Comparison of ENCODE assay signal across 14 cellular contexts in the genomic region with DNA sequence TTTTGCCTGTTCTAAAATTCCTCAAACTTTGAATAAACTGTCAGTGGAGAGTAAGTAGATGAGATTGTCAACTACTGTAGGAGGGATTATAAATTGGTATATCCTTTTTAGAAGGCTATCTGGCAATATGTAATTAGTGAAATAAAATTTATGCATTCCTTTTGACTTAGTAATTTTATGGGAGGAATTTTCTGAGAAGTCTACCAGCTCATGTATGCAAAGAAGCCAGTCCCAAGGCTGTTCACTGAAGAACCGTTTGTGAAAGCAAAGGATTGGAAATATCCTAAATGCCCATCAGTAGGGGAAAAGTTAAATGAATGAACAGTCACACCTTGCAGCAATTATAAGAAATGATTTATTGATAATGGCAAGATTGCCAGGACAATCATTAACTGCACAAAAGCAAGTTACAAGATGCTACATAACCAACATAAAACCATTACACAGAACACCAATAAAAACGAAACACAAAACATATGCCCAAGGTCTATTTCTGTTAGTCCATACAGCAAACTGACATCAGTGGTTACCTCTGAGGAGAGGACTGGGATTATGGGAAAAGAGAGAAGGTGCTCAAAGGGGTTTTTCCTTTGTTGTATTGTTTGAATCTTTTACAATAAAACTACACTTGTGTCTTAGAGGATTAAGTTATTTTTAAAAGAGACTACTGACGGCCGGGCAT. TPM values are rescaled to one million over a fixed set of nuclear protein-coding genes. Genes with fewer than 3 reads are reported as not detected.
DNase-seq lines count a peak whose midpoint lies in the region; ATAC-seq and TF ChIP-seq lines count a peak whose summit lies in the region.
"Had no signal": no experiment of that assay in that cellular context is flagged by ENCODE, and none has a peak within 500 bp of the region (broad histone marks: within the 10 kb centered on the region; RNA-seq: fewer than 3 reads in every experiment).

No MANE protein-coding gene starts in this region.

- H3K4me2 ChIP-seq in fibroblast of lung (ENCODE audit: extremely low read depth, insufficient read depth, low read length) = no peak overlapping the region

- peaks cover 4% of the 10 kb centered on the region for H3K79me2 ChIP-seq in fibroblast of lung (ENCODE audit: control insufficient read depth, insufficient read depth, low read length)
- H3K79me2 ChIP-seq: parathyroid adenoma had no signal

- H3K36me3 ChIP-seq in SJSA1 = peaks cover 4% of the 10 kb centered on the region
- no peaks in the 10 kb centered on the region for H3K36me3 ChIP-seq in fibroblast of lung (ENCODE audit: control insufficient read depth, insufficient read depth, low read length)
- no peaks in the 10 kb centered on the region for H3K36me3 ChIP-seq in suprapubic skin

- H3K9me3 ChIP-seq in SJSA1 (replicated peaks) = no peaks in the 10 kb centered on the region
- H3K9me3 ChIP-seq in fibroblast of lung (ENCODE audit: control insufficient read depth, insufficient read depth, low read depth, low read length) = no peaks in the 10 kb centered on the region
- no peaks in the 10 kb centered on the region for H3K9me3 ChIP-seq in suprapubic skin

- H3K4me1 ChIP-seq in SJSA1 (replicated peaks) (peaks cover 63% of the 10 kb centered on the region), fibroblast of lung (ENCODE audit: control insufficient read depth, extremely low read depth, insufficient read depth, low read length) (peaks cover 6% of the 10 kb centered on the region), suprapubic skin (peaks cover 9% of the 10 kb centered on the region)
- H3K4me1 ChIP-seq: parathyroid adenoma had no signal

- TF ChIP-seq EP300 in suprapubic skin (IDR thresholded peaks at IDR 0.05) = no peak

- H3K9ac ChIP-seq in fibroblast of lung (ENCODE audit: insufficient read depth, low read length) = no peak overlapping the region
- H3K9ac ChIP-seq: parathyroid adenoma had no signal

- no peak for ATAC-seq in HG02588 (IDR thresholded peaks at IDR 0.05; ENCODE audit: unreplicated experiment)

- TF ChIP-seq POLR2A in suprapubic skin (IDR thresholded peaks at IDR 0.05) = no peak

- H2AFZ ChIP-seq in fibroblast of lung (ENCODE audit: low read length) = no peak overlapping the region
- H2AFZ ChIP-seq: parathyroid adenoma had no signal

- WGBS in suprapubic skin = 38% methylated on average over 4 of the region's 4 CpGs

- no peaks in the 10 kb centered on the region for H3K27me3 ChIP-seq in SJSA1 (replicated peaks)
- no peaks in the 10 kb centered on the region for H3K27me3 ChIP-seq in fibroblast of lung (ENCODE audit: control insufficient read depth, insufficient read depth, low read length)
- no peaks in the 10 kb centered on the region for H3K27me3 ChIP-seq in suprapubic skin

- H4K20me1 ChIP-seq in fibroblast of lung (ENCODE audit: control insufficient read depth, extremely low read depth, insufficient read depth, low read length) = no peaks in the 10 kb centered on the region

- H3K27ac ChIP-seq in SJSA1 (peak overlapping the region; percentile 31), fibroblast of lung (ENCODE audit: insufficient read depth, low read length) (no peak overlapping the region), suprapubic skin (no peak overlapping the region)
- H3K27ac ChIP-seq: parathyroid adenoma had no signal

- TF ChIP-seq CTCF in fibroblast of lung (conservative IDR thresholded peaks at IDR 0.05 in 1 of 2, IDR thresholded peaks at IDR 0.05 in 1 of 2; ENCODE audit: low read depth in 1 of 2, low read length in 2 of 2) (no peak), retinal pigment epithelial cell (conservative IDR thresholded peaks at IDR 0.05; ENCODE audit: low read depth, low read length) (no peak), suprapubic skin (IDR thresholded peaks at IDR 0.05) (no peak)

- DNase-seq in EL (peak; percentile 68), SJSA1 (ENCODE audit: low read depth in 1 of 2, low spot score in 2 of 2) (peak in 1 of 2 experiments; percentile 35), fibroblast of lung (ENCODE audit: low read depth in 2 of 2) (peak; percentile 45 to 67), retinal pigment epithelial cell (ENCODE audit: low read depth) (peak; percentile 51), putamen (ENCODE audit: low spot score) (no peak), inferior parietal cortex (ENCODE audit: extremely low spot score) (no peak), suprapubic skin (ENCODE audit: low spot score in 2 of 2) (no peak)
- DNase-seq: activated gamma-delta T cell treated with Interleukin-2 at 50 U/mL for 16 hours; effector CD8-positive, alpha-beta T cell; Karpas-422; NCI-H187; NCI-H524 treated with DMSO at 0.1 percent for 48 hours had no signal

- H3K4me3 ChIP-seq in SJSA1 (no peak overlapping the region), fibroblast of lung (replicated peaks in 1 of 4; ENCODE audit: control extremely low read depth in 1 of 4, insufficient read depth in 1 of 4, low read depth in 3 of 4, low read length in 4 of 4) (no peak overlapping the region), retinal pigment epithelial cell (ENCODE audit: low read length) (no peak overlapping the region), suprapubic skin (no peak overlapping the region)

RNA-seq across cellular contexts. Expression of gene DSTN, which starts 4.6 kb away (rescaled TPM):
- 480 and 557 TPM in 2 replicates for total RNA-seq in SJSA1 (2014; rRNA removed; shearing (Covaris generic))
- total RNA-seq in fibroblast of lung = 249 and 289 TPM in 2 replicates
- polyA plus RNA-seq in fibroblast of lung = 276 and 737 TPM in 2 replicates
- polyA plus RNA-seq in fibroblast of lung (2012) = 439 and 919 TPM in 2 replicates
- 5.4 and 10.3 TPM in 2 replicates for polyA minus RNA-seq in fibroblast of lung (ENCODE audit: low replicate concordance)
- 100 to 1,000 TPM; 186 to 301 (median 258) TPM for total RNA-seq in suprapubic skin

RNA-seq across cellular contexts. Expression of gene BFSP1, which starts 34.1 kb away (rescaled TPM):
- 8.0 and 9.4 TPM in 2 replicates for total RNA-seq in SJSA1 (2014; rRNA removed; shearing (Covaris generic))
- total RNA-seq in fibroblast of lung = 1.8 and 2.3 TPM in 2 replicates
- 1.5 TPM in 2 replicates for polyA plus RNA-seq in fibroblast of lung
- 1.3 and 1.9 TPM in 2 replicates for polyA plus RNA-seq in fibroblast of lung (2012)
- polyA minus RNA-seq in fibroblast of lung (ENCODE audit: low replicate concordance) = not detected in 2 replicates
- total RNA-seq in suprapubic skin = 1 to 10 TPM in 3 of 4 donors, under 1 TPM in 1; 0.85 to 1.7 (median 1.4) TPM

Comparison
In these comparisons a context has a peak if more than half of its experiments do, and no peak if none do; other contexts are left out.
1. DNase-seq: peak in EL (single experiment), fibroblast of lung (2 of 2) and retinal pigment epithelial cell (single experiment); none in putamen (single experiment), inferior parietal cortex (single experiment) and suprapubic skin (0 of 2).